8 cellular contexts compared by ENCODE assay signal in the genomic region with DNA sequence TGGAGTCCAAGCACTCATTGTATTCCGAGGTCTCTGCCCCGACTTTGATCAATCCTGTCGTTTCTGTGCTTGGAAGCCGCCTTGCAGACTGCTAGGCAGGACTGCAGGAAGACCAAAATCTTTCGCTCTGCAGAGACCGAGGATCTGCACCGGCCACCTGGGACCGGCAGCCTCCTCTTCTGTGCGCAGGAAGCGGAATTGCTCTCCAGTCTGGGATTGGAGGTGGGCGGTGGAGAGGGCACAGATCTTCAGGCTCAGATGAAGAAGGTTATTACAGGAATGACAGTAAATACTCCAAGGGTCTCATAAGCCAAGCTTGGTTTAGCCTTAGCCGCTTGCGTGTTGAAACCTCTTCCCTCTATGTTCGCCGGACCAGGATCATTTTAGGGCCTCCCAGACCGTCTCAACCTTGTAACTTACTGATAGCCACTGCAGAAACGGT. TPM values are rescaled to one million over a fixed set of nuclear protein-coding genes. Genes with fewer than 3 reads are reported as not detected.
A peak's percentile ranks its signal among the peaks of the same experiment; 100 is the strongest.
DNase-seq lines count a peak whose midpoint lies in the region; ATAC-seq and TF ChIP-seq lines count a peak whose summit lies in the region.

No MANE protein-coding gene starts in this region.

- TF ChIP-seq CTCF in fibroblast of the aortic adventitia (IDR thresholded peaks at IDR 0.05; ENCODE audit: insufficient read depth, low read length) = no peak
- no peak for TF ChIP-seq CTCF in nephron progenitor cell (IDR thresholded peaks at IDR 0.05)

- no peaks in the 10 kb centered on the region for H3K9me3 Mint-ChIP-seq in nephron progenitor cell

- H3K27ac Mint-ChIP-seq in nephron progenitor cell = peak overlapping the region; percentile 79

- ATAC-seq in HG02870 (IDR thresholded peaks at IDR 0.05; ENCODE audit: unreplicated experiment) = no peak
- ATAC-seq in GM18867 (IDR thresholded peaks at IDR 0.05; ENCODE audit: unreplicated experiment) = no peak

- H3K4me1 Mint-ChIP-seq in nephron progenitor cell = peaks cover 22% of the 10 kb centered on the region

- peaks cover 19% of the 10 kb centered on the region for H3K27me3 Mint-ChIP-seq in nephron progenitor cell (ENCODE audit: low read depth, poor library complexity)

- H3K4me3 ChIP-seq in fibroblast of the aortic adventitia (ENCODE audit: low read depth, low read length) = peak overlapping the region; percentile 82

- peak; percentile 51 for DNase-seq in ELR (ENCODE audit: low read depth)
- peak; percentile 25 for DNase-seq in LHCN-M2 (ENCODE audit: low read depth)
- peak; percentile 58 for DNase-seq in activated CD8-positive, alpha-beta memory T cell treated with anti-CD3 and anti-CD28 coated beads, Interleukin-2, amount 50 U/mL, for 48 hours
- DNase-seq in fibroblast of the aortic adventitia (ENCODE audit: low read depth) = peak; percentile 44
- DNase-seq in nephron progenitor cell = peak; percentile 48
- DNase-seq in stimulated activated CD4-positive, alpha-beta T cell treated with anti-CD3 and anti-CD28 coated beads, Interleukin-1b, Interleukin-23, amount 100 ng/mL, for 48 hours = no peak

- peak overlapping the region; percentile 91 for H3K4me3 Mint-ChIP-seq in nephron progenitor cell

- peaks cover 20% of the 10 kb centered on the region for H3K36me3 Mint-ChIP-seq in nephron progenitor cell (ENCODE audit: low read depth)

RNA-seq across cellular contexts. Expression of a gene that starts 1.0 kb away (rescaled TPM):
- total RNA-seq in LHCN-M2 (2014; rRNA removed) (26.2 and 37.1 TPM in 2 replicates), fibroblast of the aortic adventitia (ENCODE audit: low replicate concordance) (61.5 and 81.0 TPM in 2 replicates)
- polyA plus RNA-seq in LHCN-M2 (2012) = 13.0 TPM

RNA-seq across cellular contexts. Expression of a gene that starts 29.2 kb away (rescaled TPM):
- total RNA-seq in LHCN-M2 (2014; rRNA removed) (15.7 and 23.0 TPM in 2 replicates), fibroblast of the aortic adventitia (ENCODE audit: low replicate concordance) (11.8 and 16.5 TPM in 2 replicates)
- 3.7 TPM for polyA plus RNA-seq in LHCN-M2 (2012)
